In genomic region chr19:45774765-45775164, GRCh38 we compare ENCODE assay signal across 20 cellular contexts. TPM values are rescaled to one million over a fixed set of nuclear protein-coding genes. Genes with fewer than 3 reads are reported as not detected.
DNase-seq lines count a peak whose midpoint lies in the region; ATAC-seq and TF ChIP-seq lines count a peak whose summit lies in the region.
"Had no signal": no experiment of that assay in that cellular context is flagged by ENCODE, and none has a peak within 500 bp of the region (broad histone marks: within the 10 kb centered on the region; RNA-seq: fewer than 3 reads in every experiment).

No MANE protein-coding gene starts in this region.

- H3K4me1 ChIP-seq in mammary epithelial cell (ENCODE audit: insufficient read depth, low read length) = peaks cover 15% of the 10 kb centered on the region
- no peaks in the 10 kb centered on the region for H3K4me1 ChIP-seq in breast epithelium

- TF ChIP-seq POLR2A in breast epithelium (IDR thresholded peaks at IDR 0.05) = no peak

- H2AFZ ChIP-seq in mammary epithelial cell (ENCODE audit: low read depth, low read length) = no peak overlapping the region

- BruUV-seq in mammary epithelial cell (replicated peaks; lab: Mats Ljungman, UMichigan) = no TSS peak

- H3K4me3 Mint-ChIP-seq in type B pancreatic cell = no peak overlapping the region
- H3K4me3 Mint-ChIP-seq: activated CD8-positive, alpha-beta memory T cell treated with anti-CD3 and anti-CD28 coated beads, Interleukin-2, amount 10 ng/mL, durations not matched to agents 7 days and 5 days; CD4-positive, CD25-positive, alpha-beta regulatory T cell; stimulated activated naive CD8-positive, alpha-beta T cell treated with anti-CD3 and anti-CD28 coated beads, Interleukin-15, Interleukin-2, amounts not matched to agents 100 ng/mL and 50 ng/mL, for 24 hours; T-helper 2 cell treated with Interferon-gamma antibody and Interleukin-4, amounts not matched to agents 5 μg/mL and 100 μg/mL, for 36 hours had no signal

- dilution Hi-C loops in mammary epithelial cell (cut with HindIII; ENCODE audit: low sequenced_read_pairs) = no loop called here

- CTCF ChIA-PET in mammary epithelial cell (lab: Charles Lee; ENCODE audit: low non-redundant PET) = no interaction called here

- H3K9me3 ChIP-seq in mammary epithelial cell (replicated peaks; ENCODE audit: insufficient read depth, low read length) (no peaks in the 10 kb centered on the region), breast epithelium (no peaks in the 10 kb centered on the region)
- H3K9me3 ChIP-seq: esophagus squamous epithelium had no signal

- no peaks in the 10 kb centered on the region for H3K79me2 ChIP-seq in mammary epithelial cell (ENCODE audit: insufficient read depth, low read length)

- H3K36me3 ChIP-seq in mammary epithelial cell (ENCODE audit: insufficient read depth, low read length) (no peaks in the 10 kb centered on the region), breast epithelium (peaks cover 6% of the 10 kb centered on the region)

- H4K20me1 ChIP-seq in mammary epithelial cell (ENCODE audit: insufficient read depth, low read length) = no peaks in the 10 kb centered on the region

- in situ Hi-C loops in mammary epithelial cell (cut with MboI; ENCODE audit: low sequenced_read_pairs in 2 of 2) = loop anchor here in 1 of 2 donors (10.0 kb wide), 1 partner anchor 80 kb away; the partner anchor contains the start of genes QPCTL and SNRPD2

- no peak overlapping the region for H3K4me3 ChIP-seq in mammary epithelial cell (replicated peaks in 1 of 3; ENCODE audit: insufficient read depth in 1 of 3, low read depth in 2 of 3, low read length in 3 of 3)
- no peak overlapping the region for H3K4me3 ChIP-seq in breast epithelium
- no peak overlapping the region for H3K4me3 ChIP-seq in dorsolateral prefrontal cortex
- H3K4me3 ChIP-seq: esophagus squamous epithelium had no signal

- H3K4me2 ChIP-seq in mammary epithelial cell (ENCODE audit: insufficient read depth, low read depth, low read length) = no peak overlapping the region

- H3K9me3 Mint-ChIP-seq in type B pancreatic cell = no peaks in the 10 kb centered on the region
- H3K9me3 Mint-ChIP-seq: CD4-positive, CD25-positive, alpha-beta regulatory T cell; stimulated activated naive CD8-positive, alpha-beta T cell treated with anti-CD3 and anti-CD28 coated beads, Interleukin-15, Interleukin-2, amounts not matched to agents 100 ng/mL and 50 ng/mL, for 24 hours; T-helper 2 cell treated with Interferon-gamma antibody and Interleukin-4, amounts not matched to agents 5 μg/mL and 100 μg/mL, for 36 hours had no signal

- TF ChIP-seq CTCF in mammary epithelial cell (conservative IDR thresholded peaks at IDR 0.05 in 1 of 2, IDR thresholded peaks at IDR 0.05 in 1 of 2; ENCODE audit: extremely low read depth in 1 of 2, insufficient read depth in 1 of 2, low read depth in 1 of 2, low read length in 2 of 2) (peak; percentile 5 to 12), breast epithelium (IDR thresholded peaks at IDR 0.05) (no peak), type B pancreatic cell (conservative IDR thresholded peaks at IDR 0.05) (peak; percentile 26), dorsolateral prefrontal cortex (IDR thresholded peaks at IDR 0.05 in 54 of 56, conservative IDR thresholded peaks at IDR 0.05 in 2 of 56; ENCODE audit: low read depth in 1 of 56, partially characterized antibody in 56 of 56) (no peak)

- intact Hi-C loops in mammary epithelial cell (cut with micrococcal nuclease) (no loop called here), breast epithelium (cut with DNase I; ENCODE audit: low total_unique reads) (no loop called here), dorsolateral prefrontal cortex (cut with DNase I) (loop anchor here in 1 of 2 donors (5.0 kb wide), 1 partner anchor 113 kb away; the partner anchor contains the start of gene IRF2BP1)

- H3K4me1 Mint-ChIP-seq in type B pancreatic cell (ENCODE audit: unreplicated experiment) = peaks cover 18% of the 10 kb centered on the region

- peaks cover 11% of the 10 kb centered on the region for H3K36me3 Mint-ChIP-seq in type B pancreatic cell

- WGBS in mammary epithelial cell (ENCODE audit: low coverage, missing lambda C conversion rate) = 92% methylated on average over 8 of the region's 9 CpGs

- H3K27me3 ChIP-seq in mammary epithelial cell (ENCODE audit: insufficient read depth, low read length) (no peaks in the 10 kb centered on the region), breast epithelium (no peaks in the 10 kb centered on the region), dorsolateral prefrontal cortex (no peaks in the 10 kb centered on the region)
- H3K27me3 ChIP-seq: esophagus squamous epithelium had no signal

- no peak overlapping the region for H3K27ac ChIP-seq in mammary epithelial cell (ENCODE audit: insufficient read depth, low read depth, low read length)
- no peak overlapping the region for H3K27ac ChIP-seq in breast epithelium
- H3K27ac ChIP-seq in dorsolateral prefrontal cortex = no peak overlapping the region
- H3K27ac ChIP-seq: esophagus squamous epithelium had no signal

- DNase-seq in mammary epithelial cell = no peak
- no peak for DNase-seq in breast epithelium (ENCODE audit: low spot score in 2 of 2)
- peak; percentile 71 for DNase-seq in iPS DF 19.7 (ENCODE audit: low read depth, low spot score)
- DNase-seq in type B pancreatic cell (ENCODE audit: extremely low spot score, unreplicated experiment) = no peak
- DNase-seq in dorsolateral prefrontal cortex = no peak
- DNase-seq: activated CD8-positive, alpha-beta memory T cell treated with anti-CD3 and anti-CD28 coated beads, Interleukin-2, amount 10 ng/mL, durations not matched to agents 7 days and 5 days; activated effector memory CD4-positive, alpha-beta T cell treated with anti-CD3 and anti-CD28 coated beads, Interleukin-2, amount 50 U/mL, for 16 hours; anterior cingulate cortex; CD4-positive, CD25-positive, alpha-beta regulatory T cell; esophagus squamous epithelium; glutamatergic neuron; MV-4-11; NCI-H2081; NCI-H524 treated with DMSO at 0.1 percent for 48 hours had no signal

- no peak overlapping the region for H3K27ac Mint-ChIP-seq in type B pancreatic cell
- H3K27ac Mint-ChIP-seq: activated CD8-positive, alpha-beta memory T cell treated with anti-CD3 and anti-CD28 coated beads, Interleukin-2, amount 10 ng/mL, durations not matched to agents 7 days and 5 days; stimulated activated naive CD8-positive, alpha-beta T cell treated with anti-CD3 and anti-CD28 coated beads, Interleukin-15, Interleukin-2, amounts not matched to agents 100 ng/mL and 50 ng/mL, for 24 hours; T-helper 2 cell treated with Interferon-gamma antibody and Interleukin-4, amounts not matched to agents 5 μg/mL and 100 μg/mL, for 36 hours had no signal

- no peak overlapping the region for H3K9ac ChIP-seq in mammary epithelial cell (ENCODE audit: insufficient read depth, low read length)

- no peak for ATAC-seq in GM19455 (IDR thresholded peaks at IDR 0.05; ENCODE audit: unreplicated experiment)
- ATAC-seq: activated CD4-positive, CD25-positive, alpha-beta regulatory T cell treated with anti-CD3 and anti-CD28 coated beads, Interleukin-2, amount 50 U/mL, for 24 hours; activated CD8-positive, alpha-beta memory T cell treated with anti-CD3 and anti-CD28 coated beads, Interleukin-2, amount 10 ng/mL, durations not matched to agents 7 days and 5 days had no signal

- H3K27me3 Mint-ChIP-seq in type B pancreatic cell = no peaks in the 10 kb centered on the region

RNA-seq across cellular contexts. Expression of gene SIX5, which starts 5.7 kb away (rescaled TPM):
- total RNA-seq in mammary epithelial cell (1 to 10 TPM; 4.2 to 9.6 TPM), breast epithelium (10 to 100 TPM in 2 of 3 donors, 1 to 10 TPM in 1; 8.6 to 11.8 (median 11.8) TPM), type B pancreatic cell (ENCODE audit: low replicate concordance) (19.7 and 38.0 TPM in 2 replicates), dorsolateral prefrontal cortex (10 to 100 TPM in 2 of 120 experiments, 1 to 10 TPM in 118; 1.6 to 14.8 (median 4.3) TPM)
- polyA plus RNA-seq in mammary epithelial cell = 4.7 TPM
- 7.1 TPM for polyA minus RNA-seq in mammary epithelial cell
- polyA plus RNA-seq: neural cell had no signal

RNA-seq across cellular contexts. Expression of gene DMPK, which starts 7.5 kb away (rescaled TPM):
- total RNA-seq in mammary epithelial cell (10 to 100 TPM; 10.0 to 43.2 TPM), breast epithelium (10 to 100 TPM; 16.0 to 25.6 (median 24.5) TPM), type B pancreatic cell (ENCODE audit: low replicate concordance) (42.5 and 97.7 TPM in 2 replicates), dorsolateral prefrontal cortex (100 to 1,000 TPM in 15 of 120 experiments, 10 to 100 TPM in 105; 43.1 to 137 (median 76.3) TPM)
- polyA plus RNA-seq in mammary epithelial cell = 9.8 TPM
- polyA minus RNA-seq in mammary epithelial cell = 7.1 TPM

RNA-seq across cellular contexts. Expression of gene DMWD, which starts 17.9 kb away (rescaled TPM):
- total RNA-seq in mammary epithelial cell = 10 to 100 TPM; 40.0 to 56.7 TPM
- polyA plus RNA-seq in mammary epithelial cell = 17.0 TPM
- 8.7 TPM for polyA minus RNA-seq in mammary epithelial cell
- 10 to 100 TPM; 24.2 to 31.1 (median 29.3) TPM for total RNA-seq in breast epithelium
- 56.3 and 94.0 TPM in 2 replicates for total RNA-seq in type B pancreatic cell (ENCODE audit: low replicate concordance)
- 100 to 1,000 TPM in 23 of 120 experiments, 10 to 100 TPM in 97; 58.7 to 138 (median 86.8) TPM for total RNA-seq in dorsolateral prefrontal cortex

RNA-seq across cellular contexts. Expression of gene RSPH6A, which starts 40.3 kb away (rescaled TPM):
- total RNA-seq in mammary epithelial cell = under 1 TPM; 0.17 to 0.35 TPM
- polyA plus RNA-seq in mammary epithelial cell = not detected
- 0.31 TPM for polyA minus RNA-seq in mammary epithelial cell
- total RNA-seq in breast epithelium = under 1 TPM in 1 of 3 donors, not detected in 2; 0.15 TPM
- 0.19 and 0.26 TPM in 2 replicates for total RNA-seq in type B pancreatic cell (ENCODE audit: low replicate concordance)
- 1 to 10 TPM in 4 of 120 experiments, under 1 TPM in 97, not detected in 19; 0.16 to 2.5 (median 0.35) TPM for total RNA-seq in dorsolateral prefrontal cortex
- polyA plus RNA-seq: CD4-positive, CD25-positive, alpha-beta regulatory T cell; neural cell had no signal

RNA-seq across cellular contexts. Expression of gene MEIOSIN, which starts 41.5 kb away (rescaled TPM):
- not detected for total RNA-seq in mammary epithelial cell
- 0.01 TPM for polyA plus RNA-seq in mammary epithelial cell
- polyA minus RNA-seq in mammary epithelial cell = not detected
- not detected for total RNA-seq in breast epithelium
- not detected in 2 replicates for total RNA-seq in type B pancreatic cell (ENCODE audit: low replicate concordance)
- total RNA-seq in dorsolateral prefrontal cortex = under 1 TPM in 3 of 120 experiments, not detected in 117; 0.16 to 0.20 (median 0.18) TPM
- total RNA-seq: activated CD8-positive, alpha-beta memory T cell treated with anti-CD3 and anti-CD28 coated beads, Interleukin-2, amount 10 ng/mL, durations not matched to agents 7 days and 5 days; CD4-positive, CD25-positive, alpha-beta regulatory T cell; esophagus squamous epithelium; ureter had no signal
- polyA plus RNA-seq: CD4-positive, CD25-positive, alpha-beta regulatory T cell; neural cell had no signal

Comparison
In these comparisons a context has a peak if more than half of its experiments do, and no peak if none do; other contexts are left out.
1. CTCF ChIP-seq: peak in mammary epithelial cell (2 of 2) and type B pancreatic cell (single experiment); none in breast epithelium (0 of 3) and dorsolateral prefrontal cortex (0 of 56).